ENCODE assay signal across 1 cellular context in genomic region chr5:134370871-134371833, GRCh38.
TF ChIP-seq lines count a peak whose summit lies in the region.

UBE2B (plus strand) TSS chr5:134371569; CDS start chr5:134371596, 27 bp downstream.

TF ChIP-seq in SK-N-SH, 30 proteins besides CTCF, POLR2A, EP300 and RAD21 (continued from another document):
- no peak for TF ChIP-seq IRF3 (IDR thresholded peaks at IDR 0.05; ENCODE audit: low read depth, low read length)
- no peak for TF ChIP-seq SMC3 (IDR thresholded peaks at IDR 0.05; ENCODE audit: low read depth, low read length)
- TF ChIP-seq PBX3 (IDR thresholded peaks at IDR 0.05): peak; percentile 92
- TF ChIP-seq FOXM1 (IDR thresholded peaks at IDR 0.05; ENCODE audit: low read depth): no peak
- TF ChIP-seq NRF1 (IDR thresholded peaks at IDR 0.05; ENCODE audit: low read depth, low read length): no peak
- peak; percentile 67 for TF ChIP-seq NFIC (IDR thresholded peaks at IDR 0.05; ENCODE audit: borderline replicate concordance)
- TF ChIP-seq TAF1 (IDR thresholded peaks at IDR 0.05; ENCODE audit: borderline replicate concordance, low read depth, low read length): peak; percentile 82; the same call in 1 of the 2 replicates
- no peak for TF ChIP-seq ZBTB33 (IDR thresholded peaks at IDR 0.05; ENCODE audit: borderline replicate concordance, low read depth)
- TF ChIP-seq JUND (IDR thresholded peaks at IDR 0.05): peak; percentile 54; the same call in 1 of the 2 replicates
- no peak for TF ChIP-seq MEF2A (IDR thresholded peaks at IDR 0.05; ENCODE audit: borderline replicate concordance, low read depth)
- TF ChIP-seq TCF12 (IDR thresholded peaks at IDR 0.05): no peak
TF ChIP-seq in SK-N-SH: peak in this region for 14.
